In the genomic region with DNA sequence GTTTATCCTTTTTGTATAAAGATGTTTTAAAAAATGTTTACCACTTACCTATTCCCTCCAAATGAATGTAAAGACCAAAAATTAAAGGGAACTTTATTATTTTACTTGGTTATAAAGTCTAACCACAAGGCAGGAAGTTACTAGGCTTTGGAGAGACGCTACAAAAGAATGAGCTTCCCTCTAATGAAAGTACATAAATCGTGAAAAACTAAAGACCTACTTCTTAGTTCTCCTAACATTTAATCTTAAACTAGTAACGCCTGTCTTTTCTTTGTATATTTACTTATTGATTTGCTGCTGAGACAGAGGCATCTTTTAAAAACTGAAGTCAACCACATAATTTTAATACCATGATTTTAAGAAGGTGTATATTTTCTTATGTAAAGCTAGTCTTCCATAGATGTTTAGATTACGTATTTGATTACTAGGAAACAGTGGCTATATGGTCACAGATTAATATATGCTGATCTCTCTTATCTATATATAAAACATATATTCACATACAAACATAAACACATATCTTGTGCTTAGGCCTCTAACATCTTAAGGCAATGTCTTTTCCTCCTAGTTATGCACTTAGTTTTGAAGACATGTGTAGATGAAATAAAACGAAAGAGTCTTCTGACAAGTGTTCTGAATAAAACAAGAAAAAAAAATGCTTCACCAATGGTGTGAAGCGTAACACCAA, we compare ENCODE assay signal across 10 cellular contexts.
DNase-seq lines count a peak whose midpoint lies in the region; ATAC-seq and TF ChIP-seq lines count a peak whose summit lies in the region.
"Had no signal": no experiment of that assay in that cellular context is flagged by ENCODE, and none has a peak within 500 bp of the region (broad histone marks: within the 10 kb centered on the region; RNA-seq: fewer than 3 reads in every experiment).

No MANE protein-coding gene starts in this region.

- TF ChIP-seq CTCF in cardiac fibroblast (IDR thresholded peaks at IDR 0.05; ENCODE audit: low read depth, low read length) (no peak), tibial nerve (IDR thresholded peaks at IDR 0.05) (no peak)

- ATAC-seq in GM21825 (IDR thresholded peaks at IDR 0.05; ENCODE audit: unreplicated experiment): no peak
- ATAC-seq: body of pancreas had no signal

- no peak for TF ChIP-seq EP300 in tibial nerve (IDR thresholded peaks at IDR 0.05)

- peak overlapping the region; percentile 42 for H3K4me3 Mint-ChIP-seq in activated naive CD4-positive, alpha-beta T cell treated with anti-CD3 and anti-CD28 coated beads for 36 hours

- no peak for TF ChIP-seq POLR2A in tibial nerve (IDR thresholded peaks at IDR 0.05)

- H3K27ac Mint-ChIP-seq in activated naive CD4-positive, alpha-beta T cell treated with anti-CD3 and anti-CD28 coated beads for 36 hours: peak overlapping the region; percentile 75

- peaks cover 2% of the 10 kb centered on the region for H3K27me3 Mint-ChIP-seq in activated naive CD4-positive, alpha-beta T cell treated with anti-CD3 and anti-CD28 coated beads for 36 hours (ENCODE audit: low read depth)

- no peak for DNase-seq in activated naive CD4-positive, alpha-beta T cell treated with anti-CD3 and anti-CD28 coated beads for 36 hours
- no peak for DNase-seq in activated naive CD4-positive, alpha-beta T cell treated with Interleukin-2 at 50 U/mL for 16 hours
- DNase-seq in cardiac fibroblast (ENCODE audit: low read depth in 2 of 2) (peak; percentile 49 to 60), medulla oblongata (ENCODE audit: extremely low spot score) (peak; percentile 65), tibial nerve (ENCODE audit: low spot score in 2 of 2) (no peak), NCI-H226 (no peak), posterior vena cava (ENCODE audit: low spot score) (no peak)
- DNase-seq: trophoblast cell had no signal

- H3K36me3 ChIP-seq in tibial nerve: no peaks in the 10 kb centered on the region

- CTCF ChIA-PET in activated naive CD4-positive, alpha-beta T cell treated with anti-CD3 and anti-CD28 coated beads for 36 hours (lab: Charles Lee): interaction anchor here (0.5 to 0.7 kb wide), 2 partner anchors 10 to 12 kb away, joined by 3 read pairs; no protein-coding TSS in a partner anchor

- no peaks in the 10 kb centered on the region for H3K27me3 ChIP-seq in tibial nerve
- H3K27me3 ChIP-seq: body of pancreas had no signal

- H3K4me1 ChIP-seq in tibial nerve: peaks cover 0 to 26% (median 0%) of the 10 kb centered on the region in 4 donors
- H3K4me1 ChIP-seq: body of pancreas had no signal

- H3K4me1 Mint-ChIP-seq in activated naive CD4-positive, alpha-beta T cell treated with anti-CD3 and anti-CD28 coated beads for 36 hours (ENCODE audit: low read depth): peaks cover 12% of the 10 kb centered on the region

- 8 to 14% methylated on average over 6 of the region's 6 CpGs for WGBS in tibial nerve, 2 donors

- H3K9me3 Mint-ChIP-seq in activated naive CD4-positive, alpha-beta T cell treated with anti-CD3 and anti-CD28 coated beads for 36 hours: no peaks in the 10 kb centered on the region

- intact Hi-C loops in activated naive CD4-positive, alpha-beta T cell treated with anti-CD3 and anti-CD28 coated beads for 36 hours (cut with micrococcal nuclease): loop anchor here (5.0 to 10.0 kb wide), 2 partner anchors 462 to 1416 kb away; partner anchors contain the start of gene BTG3
- intact Hi-C loops in posterior vena cava (cut with DNase I): loop anchor here in 1 of 2 donors (10.0 kb wide), 1 partner anchor 108 kb away; no protein-coding TSS in a partner anchor

- H3K36me3 Mint-ChIP-seq in activated naive CD4-positive, alpha-beta T cell treated with anti-CD3 and anti-CD28 coated beads for 36 hours (ENCODE audit: low read depth): no peaks in the 10 kb centered on the region

- peak overlapping the region; percentile 73 to 91 (median 88) for H3K27ac ChIP-seq in tibial nerve

- H3K9me3 ChIP-seq in tibial nerve: peaks cover 0 to 11% (median 0%) of the 10 kb centered on the region in 4 donors
- H3K9me3 ChIP-seq: body of pancreas had no signal

- peak overlapping the region in 1 of 2 donors; percentile 36 for H3K4me3 ChIP-seq in cardiac fibroblast (replicated peaks in 1 of 2; ENCODE audit: low read depth in 2 of 2, low read length in 2 of 2)
- peak overlapping the region; percentile 21 to 52 (median 31) for H3K4me3 ChIP-seq in tibial nerve
- H3K4me3 ChIP-seq: body of pancreas had no signal

Comparison
In these comparisons a context has a peak if more than half of its experiments do, and no peak if none do; other contexts are left out.
1. DNase-seq: peak in cardiac fibroblast (2 of 2) and medulla oblongata (single experiment); none in activated naive CD4-positive, alpha-beta T cell treated with anti-CD3 and anti-CD28 coated beads for 36 hours (single experiment), activated naive CD4-positive, alpha-beta T cell treated with Interleukin-2 at 50 U/mL for 16 hours (single experiment), tibial nerve (0 of 2), NCI-H226 (single experiment) and posterior vena cava (single experiment).